Comparison of ENCODE assay signal across 8 cellular contexts in the genomic region with DNA sequence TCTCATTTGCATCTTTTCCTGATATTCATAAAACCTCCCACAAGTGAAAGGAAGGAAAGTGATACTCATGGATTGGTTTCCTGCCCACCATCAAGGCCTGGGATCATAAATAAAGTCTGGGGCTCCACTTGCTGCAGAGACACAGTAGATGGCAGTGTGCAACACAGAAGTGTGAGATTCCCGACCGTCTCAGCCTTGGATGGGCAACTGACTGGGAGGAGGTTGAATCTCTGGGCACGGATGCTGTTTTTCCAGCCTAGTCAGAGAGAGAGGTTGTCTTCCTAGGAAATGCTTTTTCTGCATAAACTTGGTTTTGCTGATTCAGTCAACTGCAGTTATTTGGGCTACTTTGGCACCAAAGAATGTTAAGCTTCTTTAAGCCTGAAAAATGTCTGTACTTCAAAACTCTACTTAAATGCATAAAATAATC. TPM values are rescaled to one million over a fixed set of nuclear protein-coding genes. Genes with fewer than 3 reads are reported as not detected.
A peak's percentile ranks its signal among the peaks of the same experiment; 100 is the strongest.
DNase-seq lines count a peak whose midpoint lies in the region; ATAC-seq, FAIRE-seq and TF ChIP-seq lines count a peak whose summit lies in the region.

No MANE protein-coding gene starts in this region.

- no peaks in the 10 kb centered on the region for H3K79me2 ChIP-seq in Loucy (ENCODE audit: insufficient read depth, low read length)

- no peaks in the 10 kb centered on the region for H3K36me3 ChIP-seq in Loucy (ENCODE audit: insufficient read depth, low read length)

- no peaks in the 10 kb centered on the region for H4K20me1 ChIP-seq in Loucy (ENCODE audit: insufficient read depth, low read length, poor library complexity, severe bottlenecking)

- H3K4me3 ChIP-seq in Loucy (ENCODE audit: low read length, poor library complexity, severe bottlenecking) (no peak overlapping the region), fibroblast of mammary gland (ENCODE audit: control insufficient read depth, low read depth, low read length) (no peak overlapping the region)

- H3K27me3 ChIP-seq in Loucy (ENCODE audit: insufficient read depth, low read length, poor library complexity, severe bottlenecking), result no peaks in the 10 kb centered on the region

- no peak overlapping the region for H3K9ac ChIP-seq in Loucy (ENCODE audit: low read depth, low read length, poor library complexity, severe bottlenecking)

- no peak overlapping the region for H3K4me2 ChIP-seq in Loucy (ENCODE audit: low read depth, low read length, poor library complexity, severe bottlenecking)

- 0 out of 2 replicates have a peak, but pooled peaks cover 2% of the 10 kb centered on the region for H3K9me2 ChIP-seq in Loucy (replicated peaks; ENCODE audit: low read depth, low read length)

- peak; percentile 35 for FAIRE-seq in D721Med (lab: Jason Lieb, UNC)

- H2AFZ ChIP-seq in Loucy (ENCODE audit: low read length), result no peak overlapping the region

- no peak for ATAC-seq in HG03520 (IDR thresholded peaks at IDR 0.05; ENCODE audit: unreplicated experiment)

- DNase-seq in D721Med (ENCODE audit: insufficient read length, low spot score), result peak; percentile 25
- peak; percentile 75 to 82 for DNase-seq in SHP77 (lab: John Stamatoyannopoulos, UW)
- peak; percentile 88 for DNase-seq in fibroblast of mammary gland (ENCODE audit: low read depth)
- DNase-seq in occipital lobe (lab: John Stamatoyannopoulos, UW), result peak; percentile 66
- DNase-seq in NOMO-1 (lab: John Stamatoyannopoulos, UW; ENCODE audit: unreplicated experiment in 2 of 2), result no peak
- DNase-seq in mesenteric fat pad (ENCODE audit: low spot score), result no peak

- peak; percentile 75 for TF ChIP-seq CTCF in D721Med (IDR thresholded peaks at IDR 0.05; ENCODE audit: insufficient read depth, missing control alignments)
- peak; percentile 59 for TF ChIP-seq CTCF in Loucy (conservative IDR thresholded peaks at IDR 0.05; ENCODE audit: low read length)
- TF ChIP-seq CTCF in fibroblast of mammary gland (conservative IDR thresholded peaks at IDR 0.05; ENCODE audit: control insufficient read depth, insufficient read depth, low read depth, low read length), result peak; percentile 93

- no peaks in the 10 kb centered on the region for H3F3A ChIP-seq in Loucy (ENCODE audit: low read depth)

- H3K9me3 ChIP-seq in Loucy (ENCODE audit: insufficient read depth, low read depth, low read length), result no peaks in the 10 kb centered on the region

- no peaks in the 10 kb centered on the region for H3K4me1 ChIP-seq in Loucy (ENCODE audit: insufficient read depth, low read length, poor library complexity, severe bottlenecking)

RNA-seq across cellular contexts. Expression of a gene that starts 9.9 kb away (rescaled TPM):
- not detected for total RNA-seq in occipital lobe
- not detected for total RNA-seq in mesenteric fat pad

Comparison
In these comparisons a context has a peak if more than half of its experiments do, and no peak if none do; other contexts are left out.
1. DNase-seq: peak in D721Med (single experiment), SHP77 (2 of 2), fibroblast of mammary gland (single experiment) and occipital lobe (single experiment); none in NOMO-1 (0 of 2) and mesenteric fat pad (single experiment).
2. Peak in every context shown above with its lines, with median percentiles within 50 percentile points of each other: CTCF ChIP-seq.